Comparison of ENCODE assay signal across 1 cellular context in the genomic region with DNA sequence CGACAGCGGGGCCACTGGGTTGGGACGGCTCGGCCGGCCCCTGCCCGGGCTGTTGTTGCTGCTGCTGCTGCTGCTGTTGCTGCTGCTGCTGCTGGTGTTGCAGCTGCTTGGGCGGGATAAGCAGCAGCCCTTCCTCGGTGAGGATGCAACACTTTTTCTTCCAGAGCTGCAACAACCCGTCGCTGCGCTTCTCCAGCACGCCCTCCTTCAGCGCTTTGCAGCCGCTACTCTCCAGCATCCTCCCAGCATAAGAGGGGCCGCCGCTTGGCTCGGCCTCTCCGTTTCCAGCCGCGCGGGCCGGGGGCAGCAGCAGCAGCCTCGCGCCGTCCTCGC.
TF ChIP-seq lines count a peak whose summit lies in the region.

No MANE protein-coding gene starts in this region.

TF ChIP-seq in SK-N-SH, 30 proteins besides CTCF, POLR2A, EP300 and RAD21:
- TF ChIP-seq ZBTB33 (IDR thresholded peaks at IDR 0.05; ENCODE audit: borderline replicate concordance, low read depth) (no peak), USF1 (IDR thresholded peaks at IDR 0.05; ENCODE audit: borderline replicate concordance, low read depth) (no peak), TCF12 (IDR thresholded peaks at IDR 0.05) (no peak), RFX5 (IDR thresholded peaks at IDR 0.05; ENCODE audit: low read length) (no peak), MXI1 (IDR thresholded peaks at IDR 0.05; ENCODE audit: low read depth, low read length) (no peak), SIN3A (IDR thresholded peaks at IDR 0.05; ENCODE audit: borderline replicate concordance, low read depth, low read length) (no peak), REST (IDR thresholded peaks at IDR 0.05; ENCODE audit: low read depth, low read length) (no peak), POLR2AphosphoS5 (IDR thresholded peaks at IDR 0.05; ENCODE audit: low read depth, low read length) (no peak), NFIC (IDR thresholded peaks at IDR 0.05; ENCODE audit: borderline replicate concordance) (no peak), IRF3 (IDR thresholded peaks at IDR 0.05; ENCODE audit: low read depth, low read length) (no peak), YY1 (IDR thresholded peaks at IDR 0.05; ENCODE audit: low read depth) (no peak)
- TF ChIP-seq, protein P1, sequence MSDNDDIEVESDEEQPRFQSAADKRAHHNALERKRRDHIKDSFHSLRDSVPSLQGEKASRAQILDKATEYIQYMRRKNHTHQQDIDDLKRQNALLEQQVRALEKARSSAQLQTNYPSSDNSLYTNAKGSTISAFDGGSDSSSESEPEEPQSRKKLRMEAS (IDR thresholded peaks at IDR 0.05; ENCODE audit: low read depth) = no peak
